Comparison of ENCODE assay signal across 8 cellular contexts in the genomic region with DNA sequence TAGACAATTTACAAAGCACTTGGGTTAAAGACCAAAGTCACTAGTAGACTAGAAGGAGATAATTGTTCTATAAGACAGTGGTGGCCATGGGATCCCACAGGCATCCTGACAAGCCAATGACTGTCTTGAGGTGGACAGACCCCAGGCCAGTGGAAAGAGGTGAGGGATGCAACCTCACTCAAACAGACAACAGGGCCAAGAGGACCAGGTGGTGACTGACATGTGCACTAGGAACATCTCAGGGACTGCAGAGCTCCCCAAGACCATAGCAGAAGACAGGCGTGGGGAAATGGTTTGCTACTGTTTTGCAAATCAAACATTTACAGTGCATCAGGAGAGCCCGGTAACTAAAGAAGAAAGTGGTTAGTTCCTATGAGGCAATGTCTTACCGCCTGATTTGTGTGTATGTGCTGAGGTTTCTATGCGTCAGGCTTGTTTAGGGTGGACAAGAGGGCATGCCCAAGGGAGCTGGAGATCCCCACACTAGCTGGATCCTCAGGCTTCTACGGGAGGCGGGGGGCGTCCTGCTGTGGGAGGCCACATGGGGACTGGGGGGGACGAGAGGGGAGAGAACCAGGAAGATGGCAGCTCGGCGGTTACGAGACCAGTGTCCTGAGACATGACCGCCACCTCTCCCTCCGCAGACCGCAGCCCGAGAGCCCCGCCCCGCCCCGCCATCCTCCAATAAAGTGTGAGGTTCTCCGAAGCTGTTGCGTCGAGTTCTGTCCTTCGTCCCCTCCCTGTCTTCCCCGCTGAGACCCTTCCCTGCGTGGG. TPM values are rescaled to one million over a fixed set of nuclear protein-coding genes. Genes with fewer than 3 reads are reported as not detected.
DNase-seq lines count a peak whose midpoint lies in the region; FAIRE-seq and TF ChIP-seq lines count a peak whose summit lies in the region.

No MANE protein-coding gene starts in this region.

- peaks cover 32% of the 10 kb centered on the region for H3K36me3 Mint-ChIP-seq in T-helper 2 cell treated with Interferon-gamma antibody and Interleukin-4, amounts not matched to agents 5 μg/mL and 100 μg/mL, for 36 hours (ENCODE audit: low read depth)

- in situ Hi-C loops in mammary epithelial cell (cut with MboI; ENCODE audit: low sequenced_read_pairs in 2 of 2), result no loop called here

- intact Hi-C loops in mammary epithelial cell (cut with micrococcal nuclease), result no loop called here
- intact Hi-C loops in kidney (cut with DNase I), result no loop called here

- H3K4me2 ChIP-seq in mammary epithelial cell (ENCODE audit: insufficient read depth, low read depth, low read length), result peak overlapping the region; percentile 94

- no peaks in the 10 kb centered on the region for H4K20me1 ChIP-seq in mammary epithelial cell (ENCODE audit: insufficient read depth, low read length)

- H3K9ac ChIP-seq in mammary epithelial cell (ENCODE audit: insufficient read depth, low read length), result peak overlapping the region; percentile 58
- peak overlapping the region; percentile 9 to 49 for H3K9ac ChIP-seq in kidney (ENCODE audit: low read length in 2 of 2)

- H3K79me2 ChIP-seq in mammary epithelial cell (ENCODE audit: insufficient read depth, low read length), result peaks cover 26% of the 10 kb centered on the region

- dilution Hi-C loops in mammary epithelial cell (cut with HindIII; ENCODE audit: low sequenced_read_pairs), result no loop called here

- WGBS in mammary epithelial cell (ENCODE audit: low coverage, missing lambda C conversion rate), result 7% methylated on average over 7 of the region's 24 CpGs

- peak; percentile 40; the same call in 1 of the 2 replicates for TF ChIP-seq POLR2A in H54 (IDR thresholded peaks at IDR 0.05; ENCODE audit: low read depth, low read length)

- H3K36me3 ChIP-seq in mammary epithelial cell (ENCODE audit: insufficient read depth, low read length) (peaks cover 16% of the 10 kb centered on the region), kidney (ENCODE audit: control insufficient read depth in 1 of 2, insufficient read depth in 2 of 2, low read length in 2 of 2) (peaks cover 9 to 29% of the 10 kb centered on the region in 2 donors)

- BruUV-seq in mammary epithelial cell (replicated peaks; lab: Mats Ljungman, UMichigan), result no TSS peak

- H3K9me3 ChIP-seq in mammary epithelial cell (replicated peaks; ENCODE audit: insufficient read depth, low read length) (no peaks in the 10 kb centered on the region), kidney (ENCODE audit: control insufficient read depth in 1 of 2, low read length in 2 of 2) (no peaks in the 10 kb centered on the region)

- H3K4me1 ChIP-seq in mammary epithelial cell (ENCODE audit: insufficient read depth, low read length), result peaks cover 8% of the 10 kb centered on the region
- peaks cover 12 to 16% of the 10 kb centered on the region in 2 donors for H3K4me1 ChIP-seq in kidney (ENCODE audit: control insufficient read depth in 1 of 2, insufficient read depth in 1 of 2, low read depth in 1 of 2, low read length in 2 of 2)

- peak overlapping the region; percentile 99 for H2AFZ ChIP-seq in mammary epithelial cell (ENCODE audit: low read depth, low read length)

- TF ChIP-seq CTCF in mammary epithelial cell (conservative IDR thresholded peaks at IDR 0.05 in 1 of 2, IDR thresholded peaks at IDR 0.05 in 1 of 2; ENCODE audit: extremely low read depth in 1 of 2, insufficient read depth in 1 of 2, low read depth in 1 of 2, low read length in 2 of 2) (no peak), kidney (IDR thresholded peaks at IDR 0.05; ENCODE audit: borderline replicate concordance, extremely low read depth, insufficient read depth) (no peak)

- no peaks in the 10 kb centered on the region for H3K27me3 Mint-ChIP-seq in T-helper 2 cell treated with Interferon-gamma antibody and Interleukin-4, amounts not matched to agents 5 μg/mL and 100 μg/mL, for 36 hours (ENCODE audit: low read depth)

- H3K4me3 ChIP-seq in GM08714 (ENCODE audit: low read length), result peak overlapping the region; percentile 85; the same call in 1 of the 2 replicates
- peak overlapping the region; percentile 68 to 93 (median 92) for H3K4me3 ChIP-seq in mammary epithelial cell (replicated peaks in 1 of 3; ENCODE audit: insufficient read depth in 1 of 3, low read depth in 2 of 3, low read length in 3 of 3)
- H3K4me3 ChIP-seq in kidney (ENCODE audit: low read length in 2 of 2), result peak overlapping the region; percentile 55 to 84

- DNase-seq in H54 (ENCODE audit: insufficient read length, low spot score), result peak; percentile 83
- DNase-seq in LHCN-M2 (ENCODE audit: low read depth), result peak; percentile 74
- no peak for DNase-seq in T-helper 2 cell treated with Interferon-gamma antibody and Interleukin-4, amounts not matched to agents 5 μg/mL and 100 μg/mL, for 36 hours (ENCODE audit: low spot score)
- peak; percentile 85 for DNase-seq in mammary epithelial cell
- DNase-seq in kidney, result no peak
- peak; percentile 60 to 72 for DNase-seq in stimulated activated CD4-positive, alpha-beta T cell treated with anti-CD3 and anti-CD28 coated beads, Interleukin-2, amount 100 ng/mL, for 24 hours
- no peak for DNase-seq in activated effector memory CD4-positive, alpha-beta T cell treated with anti-CD3 and anti-CD28 coated beads, Interleukin-2, amount 50 U/mL, for 16 hours

- CTCF ChIA-PET in mammary epithelial cell (lab: Charles Lee; ENCODE audit: low non-redundant PET), result interaction anchor here (0.5 to 0.6 kb wide), 3 partner anchors 8 to 271 kb away, joined by 4 to 12 read pairs (median 4); no protein-coding TSS in a partner anchor

- H3K9me3 Mint-ChIP-seq in T-helper 2 cell treated with Interferon-gamma antibody and Interleukin-4, amounts not matched to agents 5 μg/mL and 100 μg/mL, for 36 hours, result no peaks in the 10 kb centered on the region

- H3K27me3 ChIP-seq in mammary epithelial cell (ENCODE audit: insufficient read depth, low read length), result no peaks in the 10 kb centered on the region

- H3K27ac ChIP-seq in mammary epithelial cell (ENCODE audit: insufficient read depth, low read depth, low read length) (peak overlapping the region; percentile 68), kidney (ENCODE audit: low read depth in 2 of 2, low read length in 2 of 2) (peak overlapping the region; percentile 84 to 93)

- H3K27ac Mint-ChIP-seq in T-helper 2 cell treated with Interferon-gamma antibody and Interleukin-4, amounts not matched to agents 5 μg/mL and 100 μg/mL, for 36 hours, result peak overlapping the region; percentile 62

- FAIRE-seq in H54 (lab: Jason Lieb, UNC) (no peak), kidney (lab: Jason Lieb, UNC) (no peak)

- peak overlapping the region; percentile 67 for H3K4me3 Mint-ChIP-seq in T-helper 2 cell treated with Interferon-gamma antibody and Interleukin-4, amounts not matched to agents 5 μg/mL and 100 μg/mL, for 36 hours

- peaks cover 28% of the 10 kb centered on the region for H3K4me1 Mint-ChIP-seq in T-helper 2 cell treated with Interferon-gamma antibody and Interleukin-4, amounts not matched to agents 5 μg/mL and 100 μg/mL, for 36 hours (ENCODE audit: low read depth)

RNA-seq across cellular contexts. Expression of a gene that starts 0.6 kb away (rescaled TPM):
- total RNA-seq in LHCN-M2 (2014; rRNA removed) (58.4 and 66.9 TPM in 2 replicates), mammary epithelial cell (10 to 100 TPM; 25.3 to 54.7 TPM), kidney (39.8 TPM)
- polyA plus RNA-seq in LHCN-M2 (2012), result 38.0 TPM
- polyA plus RNA-seq in mammary epithelial cell (55.9 TPM), kidney (ENCODE audit: insufficient read depth, low read depth, low replicate concordance) (109 TPM)
- 3.5 TPM for polyA minus RNA-seq in mammary epithelial cell

RNA-seq across cellular contexts. Expression of a gene that starts 1.8 kb away (rescaled TPM):
- not detected in 2 replicates for total RNA-seq in LHCN-M2 (2014; rRNA removed)
- not detected for polyA plus RNA-seq in LHCN-M2 (2012)
- under 1 TPM in 1 of 2 donors, not detected in 1; 0.42 TPM for total RNA-seq in mammary epithelial cell
- not detected for polyA plus RNA-seq in mammary epithelial cell
- not detected for polyA minus RNA-seq in mammary epithelial cell
- total RNA-seq in kidney, result not detected
- polyA plus RNA-seq in kidney (ENCODE audit: insufficient read depth, low read depth, low replicate concordance), result not detected

RNA-seq across cellular contexts. Expression of a gene that starts 26.2 kb away (rescaled TPM):
- total RNA-seq in LHCN-M2 (2014; rRNA removed), result not detected in 2 replicates
- not detected for polyA plus RNA-seq in LHCN-M2 (2012)
- not detected for total RNA-seq in mammary epithelial cell
- polyA plus RNA-seq in mammary epithelial cell, result not detected
- polyA minus RNA-seq in mammary epithelial cell, result not detected
- total RNA-seq in kidney, result not detected
- 10.8 TPM for polyA plus RNA-seq in kidney (ENCODE audit: insufficient read depth, low read depth, low replicate concordance)

RNA-seq across cellular contexts. Expression of a gene that starts 39.3 kb away (rescaled TPM):
- total RNA-seq in LHCN-M2 (2014; rRNA removed), result not detected in 2 replicates
- not detected for polyA plus RNA-seq in LHCN-M2 (2012)
- total RNA-seq in mammary epithelial cell, result not detected
- not detected for polyA plus RNA-seq in mammary epithelial cell
- polyA minus RNA-seq in mammary epithelial cell, result not detected
- total RNA-seq in kidney, result not detected
- 2.1 TPM for polyA plus RNA-seq in kidney (ENCODE audit: insufficient read depth, low read depth, low replicate concordance)

Comparison
In these comparisons a context has a peak if more than half of its experiments do, and no peak if none do; other contexts are left out.
1. DNase-seq: peak in H54 (single experiment), LHCN-M2 (single experiment), mammary epithelial cell (single experiment) and stimulated activated CD4-positive, alpha-beta T cell treated with anti-CD3 and anti-CD28 coated beads, Interleukin-2, amount 100 ng/mL, for 24 hours (2 of 2); none in T-helper 2 cell treated with Interferon-gamma antibody and Interleukin-4, amounts not matched to agents 5 μg/mL and 100 μg/mL, for 36 hours (single experiment), kidney (single experiment) and activated effector memory CD4-positive, alpha-beta T cell treated with anti-CD3 and anti-CD28 coated beads, Interleukin-2, amount 50 U/mL, for 16 hours (single experiment).
2. Peak in every context shown above with its lines, with median percentiles within 50 percentile points of each other: H3K4me3 ChIP-seq.